In genomic region chr5:1523480-1523792, GRCh38 we compare ENCODE assay signal across 8 cellular contexts. TPM values are rescaled to one million over a fixed set of nuclear protein-coding genes. Genes with fewer than 3 reads are reported as not detected.
DNase-seq lines count a peak whose midpoint lies in the region; ATAC-seq and TF ChIP-seq lines count a peak whose summit lies in the region.

No MANE protein-coding gene starts in this region.

- H3K4me2 ChIP-seq in mesenchymal stem cell (ENCODE audit: low read length, poor library complexity, severe bottlenecking) = peak overlapping the region; percentile 90

- H4K91ac ChIP-seq in mesenchymal stem cell (ENCODE audit: low read length) = no peak overlapping the region

- H3K9me3 ChIP-seq in body of pancreas = no peaks in the 10 kb centered on the region
- H3K9me3 ChIP-seq in mesenchymal stem cell (ENCODE audit: control insufficient read depth, low read length) = no peaks in the 10 kb centered on the region

- intact Hi-C loops in Calu3 (cut with micrococcal nuclease; ENCODE audit: unreplicated experiment) (no loop called here), body of pancreas (cut with DNase I) (no loop called here)

- no peak for TF ChIP-seq POLR2A in body of pancreas (IDR thresholded peaks at IDR 0.05)

- 0% methylated on average over 4 of the region's 48 CpGs; no CpG with 5 or more reads in 1 of the 2 donors for WGBS in body of pancreas, 2 donors
- WGBS in mesenchymal stem cell = 2% methylated on average over 30 of the region's 48 CpGs

- peak overlapping the region; percentile 15 for H2BK15ac ChIP-seq in mesenchymal stem cell (ENCODE audit: low read depth, poor library complexity, severe bottlenecking)

- no peaks in the 10 kb centered on the region for H3K9me3 Mint-ChIP-seq in Calu3 (ENCODE audit: low read depth, unreplicated experiment)

- H3K27ac ChIP-seq in body of pancreas (peak overlapping the region in 2 of 4 donors; percentile 71 to 84), mesenchymal stem cell (ENCODE audit: low read length, poor library complexity, severe bottlenecking) (no peak overlapping the region)

- peak overlapping the region; percentile 50 to 83 for H3K18ac ChIP-seq in mesenchymal stem cell (ENCODE audit: low read depth in 1 of 2, low read length in 2 of 2)

- BruUV-seq in Calu3 (replicated peaks; lab: Mats Ljungman, UMichigan) = no TSS peak

- H3K36me3 ChIP-seq in body of pancreas (replicated peaks in 1 of 2; ENCODE audit: insufficient read depth in 1 of 2, low read depth in 2 of 2) (no peaks in the 10 kb centered on the region), mesenchymal stem cell (ENCODE audit: control insufficient read depth in 1 of 2, insufficient read depth in 2 of 2, low read depth in 1 of 2, low read length in 2 of 2) (peaks cover 18 to 26% of the 10 kb centered on the region in 2 experiments)

- no peak overlapping the region for H2AK5ac ChIP-seq in mesenchymal stem cell (ENCODE audit: low read length, severe bottlenecking)

- H3K27me3 ChIP-seq in body of pancreas (no peaks in the 10 kb centered on the region), mesenchymal stem cell (ENCODE audit: control insufficient read depth in 1 of 2, insufficient read depth in 1 of 2, low read length in 2 of 2) (no peaks in the 10 kb centered on the region)

- DNase-seq in Calu3 (no peak), body of pancreas (peak in 2 of 4 donors; percentile 2 to 16), mesenchymal stem cell (no peak), KBM-7 (no peak), ecto neural progenitor cell (ENCODE audit: low spot score) (no peak), DMS153 (lab: John Stamatoyannopoulos, UW) (no peak)

- peak overlapping the region in 1 of 2 experiments; percentile 97 for H3K14ac ChIP-seq in mesenchymal stem cell (ENCODE audit: low read length in 2 of 2)

- peak overlapping the region; percentile 64 for H3K4me3 Mint-ChIP-seq in Calu3 (ENCODE audit: low read depth, unreplicated experiment)

- peak overlapping the region; percentile 87 for H2AFZ ChIP-seq in mesenchymal stem cell (ENCODE audit: low read depth, low read length)

- no peak overlapping the region for H3K27ac Mint-ChIP-seq in Calu3 (ENCODE audit: unreplicated experiment)

- peak overlapping the region; percentile 31 to 96 for H3K4ac ChIP-seq in mesenchymal stem cell (ENCODE audit: low read depth in 1 of 2, low read length in 2 of 2)

- H3K4me1 Mint-ChIP-seq in Calu3 (ENCODE audit: low read depth, unreplicated experiment) = peaks cover 12% of the 10 kb centered on the region

- in situ Hi-C loops in KBM-7 (cut with MboI; ENCODE audit: low pct_unique_long_range_greater_than_20kb, low sequenced_read_pairs) = no loop called here

- TF ChIP-seq CTCF in Calu3 (IDR thresholded peaks at IDR 0.05; ENCODE audit: unreplicated experiment) (no peak), body of pancreas (IDR thresholded peaks at IDR 0.05) (no peak)

- H3K4me1 ChIP-seq in body of pancreas = peaks cover 15% of the 10 kb centered on the region
- peaks cover 25% of the 10 kb centered on the region for H3K4me1 ChIP-seq in mesenchymal stem cell (ENCODE audit: control insufficient read depth, insufficient read depth, low read depth, low read length)

- H3K23ac ChIP-seq in mesenchymal stem cell (ENCODE audit: low read length in 2 of 2) = no peak overlapping the region

- H3K4me3 ChIP-seq in body of pancreas = peak overlapping the region; percentile 41 to 70
- H3K4me3 ChIP-seq in mesenchymal stem cell (ENCODE audit: insufficient read depth in 1 of 2, low read depth in 1 of 2, low read length in 2 of 2) = peak overlapping the region; percentile 86 to 95

- H2BK5ac ChIP-seq in mesenchymal stem cell (ENCODE audit: low read depth, low read length, poor library complexity, severe bottlenecking) = no peak overlapping the region

- peaks cover 20% of the 10 kb centered on the region for H3K79me1 ChIP-seq in mesenchymal stem cell (replicated peaks; ENCODE audit: low read length, poor library complexity, severe bottlenecking)

- peak overlapping the region in 1 of 2 experiments; percentile 3 for H2BK12ac ChIP-seq in mesenchymal stem cell (ENCODE audit: low read length in 2 of 2)

- peak overlapping the region; percentile 85 for H2BK120ac ChIP-seq in mesenchymal stem cell (ENCODE audit: low read depth, low read length)

- ATAC-seq in GM21367 (IDR thresholded peaks at IDR 0.05; ENCODE audit: unreplicated experiment) (peak; percentile 11), HG03558 (IDR thresholded peaks at IDR 0.05; ENCODE audit: extremely low read depth, unreplicated experiment) (peak; percentile 21), body of pancreas (peak; percentile 33)

- peaks cover 35% of the 10 kb centered on the region for H3K36me3 Mint-ChIP-seq in Calu3 (ENCODE audit: insufficient read depth, unreplicated experiment)

- peaks cover 15% of the 10 kb centered on the region for H3K27me3 Mint-ChIP-seq in Calu3 (ENCODE audit: unreplicated experiment)

- H3K9ac ChIP-seq in mesenchymal stem cell (ENCODE audit: low read length) = peak overlapping the region; percentile 92

- CTCF ChIA-PET in Calu3 (lab: Charles Lee) = no interaction called here

- H4K8ac ChIP-seq in mesenchymal stem cell (ENCODE audit: low read length) = peak overlapping the region; percentile 65

RNA-seq across cellular contexts. Expression of gene LPCAT1, which starts 0.3 kb away (rescaled TPM):
- 42.3 and 43.8 TPM in 2 replicates for total RNA-seq in Calu3 (2022)
- total RNA-seq in body of pancreas = 10 to 100 TPM; 17.1 to 21.5 TPM
- polyA plus RNA-seq in mesenchymal stem cell (2013, experiment 1 of 2) = 32.9 TPM
- polyA plus RNA-seq in mesenchymal stem cell (2013, experiment 2 of 2) = 33.5 TPM
